ENCODE assay signal across 11 cellular contexts in genomic region chr1:162538815-162539431, GRCh38. TPM values are rescaled to one million over a fixed set of nuclear protein-coding genes. Genes with fewer than 3 reads are reported as not detected.
A peak's percentile ranks its signal among the peaks of the same experiment; 100 is the strongest.
DNase-seq lines count a peak whose midpoint lies in the region; ATAC-seq and TF ChIP-seq lines count a peak whose summit lies in the region.
"Had no signal": no experiment of that assay in that cellular context is flagged by ENCODE, and none has a peak within 500 bp of the region (broad histone marks: within the 10 kb centered on the region; RNA-seq: fewer than 3 reads in every experiment).

No MANE protein-coding gene starts in this region.

- DNase-seq in AG08396 (ENCODE audit: low spot score) (peak; percentile 33), HS-27A (ENCODE audit: low read depth) (peak; percentile 89), hepatocyte (ENCODE audit: low spot score) (no peak), germinal center (ENCODE audit: low spot score) (no peak), DMS153 treated with DMSO at 0.1 percent for 48 hours (lab: John Stamatoyannopoulos, UW; ENCODE audit: unreplicated experiment) (no peak), medulla oblongata (ENCODE audit: extremely low spot score) (no peak)
- no peak for DNase-seq in activated T-cell treated with anti-CD3 and anti-CD28 coated beads, Interleukin-2, amount 50 U/mL, for 72 hours
- DNase-seq: midbrain, NCI-H1694 treated with DMSO at 0.1 percent for 48 hours, thyroid gland had no signal

- 84% methylated on average over 1 of the region's 1 CpG for WGBS in hepatocyte (ENCODE audit: low lambda C conversion rate, missing lambda C conversion rate)

- H3K27ac ChIP-seq in hepatocyte, result peak overlapping the region; percentile 55
- H3K27ac ChIP-seq: thyroid gland had no signal

- no peaks in the 10 kb centered on the region for H4K20me1 ChIP-seq in hepatocyte (ENCODE audit: insufficient read depth, poor library complexity, severe bottlenecking)

- H3K27ac Mint-ChIP-seq in activated T-cell treated with anti-CD3 and anti-CD28 coated beads, Interleukin-2, amount 50 U/mL, for 72 hours, result peak overlapping the region; percentile 31

- ATAC-seq in activated T-cell treated with anti-CD3 and anti-CD28 coated beads, Interleukin-2, amount 50 U/mL, for 72 hours (replicated peaks in 1 of 2), result peak; percentile 64 to 83
- no peak for ATAC-seq in HG02970 (IDR thresholded peaks at IDR 0.05; ENCODE audit: low FRiP score, unreplicated experiment)

- H3K79me2 ChIP-seq in hepatocyte, result no peaks in the 10 kb centered on the region

- no peaks in the 10 kb centered on the region for H3K27me3 Mint-ChIP-seq in activated T-cell treated with anti-CD3 and anti-CD28 coated beads, Interleukin-2, amount 50 U/mL, for 72 hours (ENCODE audit: low read depth)

- H3K36me3 ChIP-seq in hepatocyte (replicated peaks; ENCODE audit: insufficient read depth, low read depth), result no peaks in the 10 kb centered on the region
- H3K36me3 ChIP-seq: thyroid gland had no signal

- H3K4me1 ChIP-seq in hepatocyte (ENCODE audit: insufficient read depth), result no peaks in the 10 kb centered on the region
- H3K4me1 ChIP-seq: thyroid gland had no signal

- peak overlapping the region in 1 of 2 donors; percentile 7 for H3K4me3 Mint-ChIP-seq in activated T-cell treated with anti-CD3 and anti-CD28 coated beads, Interleukin-2, amount 50 U/mL, for 72 hours

- no peak overlapping the region for H3K4me3 ChIP-seq in hepatocyte
- H3K4me3 ChIP-seq: thyroid gland had no signal

- no peak overlapping the region for H2AFZ ChIP-seq in hepatocyte

- no peaks in the 10 kb centered on the region for H3K9me2 ChIP-seq in hepatocyte (replicated peaks; ENCODE audit: insufficient read depth)

- no peak for TF ChIP-seq CTCF in hepatocyte (IDR thresholded peaks at IDR 0.05; ENCODE audit: poor library complexity)

- peaks cover 1 to 10% of the 10 kb centered on the region in 2 donors for H3K36me3 Mint-ChIP-seq in activated T-cell treated with anti-CD3 and anti-CD28 coated beads, Interleukin-2, amount 50 U/mL, for 72 hours (ENCODE audit: insufficient read depth in 2 of 2)

- H3K9me3 ChIP-seq in hepatocyte (ENCODE audit: low read depth), result no peaks in the 10 kb centered on the region
- H3K9me3 ChIP-seq: thyroid gland had no signal

- peaks cover 8% of the 10 kb centered on the region for H3K4me1 Mint-ChIP-seq in activated T-cell treated with anti-CD3 and anti-CD28 coated beads, Interleukin-2, amount 50 U/mL, for 72 hours (ENCODE audit: low read depth)

- no peaks in the 10 kb centered on the region for H3K27me3 ChIP-seq in hepatocyte
- H3K27me3 ChIP-seq: thyroid gland had no signal

- H3K9me3 Mint-ChIP-seq in activated T-cell treated with anti-CD3 and anti-CD28 coated beads, Interleukin-2, amount 50 U/mL, for 72 hours, result peaks cover 3 to 6% of the 10 kb centered on the region in 2 donors

- no peak overlapping the region for H3K4me2 ChIP-seq in hepatocyte

RNA-seq across cellular contexts. Expression of gene UAP1, which starts 22.6 kb away (rescaled TPM):
- total RNA-seq in activated T-cell treated with anti-CD3 and anti-CD28 coated beads, Interleukin-2, amount 50 U/mL, for 72 hours, result 10 to 100 TPM; 21.0 to 22.7 TPM
- 59.3 and 65.2 TPM in 2 replicates for total RNA-seq in hepatocyte
- polyA plus RNA-seq in hepatocyte, result 52.3 and 57.4 TPM in 2 replicates

RNA-seq across cellular contexts. Expression of gene UHMK1, which starts 41.3 kb away (rescaled TPM):
- 10 to 100 TPM; 54.0 TPM for total RNA-seq in activated T-cell treated with anti-CD3 and anti-CD28 coated beads, Interleukin-2, amount 50 U/mL, for 72 hours
- total RNA-seq in hepatocyte, result 54.6 and 55.4 TPM in 2 replicates
- polyA plus RNA-seq in hepatocyte, result 8.0 and 11.3 TPM in 2 replicates

Comparison
In these comparisons a context has a peak if more than half of its experiments do, and no peak if none do; other contexts are left out.
1. DNase-seq: peak in AG08396 (single experiment) and HS-27A (single experiment); none in activated T-cell treated with anti-CD3 and anti-CD28 coated beads, Interleukin-2, amount 50 U/mL, for 72 hours (0 of 2), hepatocyte (single experiment), germinal center (single experiment), DMS153 treated with DMSO at 0.1 percent for 48 hours (single experiment) and medulla oblongata (single experiment).